Comparison of ENCODE assay signal across 9 cellular contexts in genomic region chr6:41428995-41429417, GRCh38.
DNase-seq lines count a peak whose midpoint lies in the region; ATAC-seq lines count a peak whose summit lies in the region.
"Had no signal": no experiment of that assay in that cellular context is flagged by ENCODE, and none has a peak within 500 bp of the region (broad histone marks: within the 10 kb centered on the region; RNA-seq: fewer than 3 reads in every experiment).

No MANE protein-coding gene starts in this region.

- peak; percentile 25 for DNase-seq in SIG-M5 treated with dmso at 0.1 percent for 504 hours (lab: John Stamatoyannopoulos, UW; ENCODE audit: unreplicated experiment)
- DNase-seq in SIG-M5 (lab: John Stamatoyannopoulos, UW) = no peak
- DNase-seq in activated CD8-positive, alpha-beta memory T cell treated with anti-CD3 and anti-CD28 coated beads for 24 hours = peak; percentile 72
- DNase-seq in hepatic stellate cell (ENCODE audit: low spot score) = peak; percentile 42
- DNase-seq in stimulated activated CD8-positive, alpha-beta memory T cell treated with anti-CD3 and anti-CD28 coated beads, Interleukin-4, amount 100 ng/mL, for 48 hours = peak; percentile 64
- DNase-seq in superior temporal gyrus (ENCODE audit: extremely low spot score) = no peak
- DNase-seq: CD4-positive, CD25-positive, alpha-beta regulatory T cell had no signal

- ATAC-seq in HG02852 (IDR thresholded peaks at IDR 0.05; ENCODE audit: unreplicated experiment) (no peak), GM21529 (IDR thresholded peaks at IDR 0.05; ENCODE audit: unreplicated experiment) (no peak)

Comparison
In these comparisons a context has a peak if more than half of its experiments do, and no peak if none do; other contexts are left out.
1. DNase-seq: peak in SIG-M5 treated with dmso at 0.1 percent for 504 hours (single experiment), activated CD8-positive, alpha-beta memory T cell treated with anti-CD3 and anti-CD28 coated beads for 24 hours (single experiment), hepatic stellate cell (single experiment) and stimulated activated CD8-positive, alpha-beta memory T cell treated with anti-CD3 and anti-CD28 coated beads, Interleukin-4, amount 100 ng/mL, for 48 hours (single experiment); none in SIG-M5 (single experiment) and superior temporal gyrus (single experiment).